In the genomic region with DNA sequence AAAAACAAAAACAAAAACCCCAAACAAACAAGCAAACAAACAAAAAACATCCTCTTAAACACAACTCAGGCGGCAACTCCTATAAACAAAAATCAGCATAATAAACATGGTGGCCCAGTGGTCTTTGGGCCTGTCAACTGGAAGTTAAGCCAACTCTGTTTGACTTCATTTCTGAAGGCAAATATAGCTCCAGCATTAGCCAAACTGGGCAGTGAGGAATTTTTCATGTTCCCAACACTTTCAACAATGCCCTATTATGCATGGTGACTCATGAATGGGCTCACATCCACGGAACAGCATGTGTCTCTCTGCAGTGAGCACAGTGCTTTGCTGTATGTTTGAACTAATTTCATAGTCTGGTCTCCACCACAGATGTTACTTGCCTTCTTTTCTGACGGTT, we compare ENCODE assay signal across 10 cellular contexts.
DNase-seq lines count a peak whose midpoint lies in the region; ATAC-seq and FAIRE-seq lines count a peak whose summit lies in the region.
"Had no signal": no experiment of that assay in that cellular context is flagged by ENCODE, and none has a peak within 500 bp of the region (broad histone marks: within the 10 kb centered on the region; RNA-seq: fewer than 3 reads in every experiment).

No MANE protein-coding gene starts in this region.

- no peaks in the 10 kb centered on the region for H3K27me3 ChIP-seq in GM23248 (replicated peaks; ENCODE audit: insufficient read depth)

- no peaks in the 10 kb centered on the region for H3K36me3 ChIP-seq in GM23248 (ENCODE audit: low read depth)

- no peak overlapping the region for H3K27ac Mint-ChIP-seq in activated CD4-positive, alpha-beta T cell treated with anti-CD3 and anti-CD28 coated beads, Interleukin-2, amount 10 ng/mL, durations not matched to agents 24 days and 14 days
- H3K27ac Mint-ChIP-seq: activated T-cell treated with anti-CD3 and anti-CD28 coated beads, Interleukin-2, amount 50 U/mL, for 24 hours had no signal

- peaks cover 50% of the 10 kb centered on the region for H3K4me1 ChIP-seq in GM23248 (ENCODE audit: insufficient read depth)

- 0 to 1% methylated on average over 3 of the region's 3 CpGs for WGBS in GM23248 (ENCODE audit: low coverage in 1 of 2, low lambda C conversion rate in 2 of 2, missing lambda C conversion rate in 2 of 2), 2 experiments

- no peaks in the 10 kb centered on the region for H3K9me2 ChIP-seq in GM23248 (ENCODE audit: insufficient read depth)

- FAIRE-seq in GM19239 (lab: Jason Lieb, UNC) = no peak

- no peak overlapping the region for H3K4me3 Mint-ChIP-seq in activated CD4-positive, alpha-beta T cell treated with anti-CD3 and anti-CD28 coated beads, Interleukin-2, amount 10 ng/mL, durations not matched to agents 24 days and 14 days
- H3K4me3 Mint-ChIP-seq: activated T-cell treated with anti-CD3 and anti-CD28 coated beads, Interleukin-2, amount 50 U/mL, for 24 hours had no signal

- no peaks in the 10 kb centered on the region for H3K9me3 ChIP-seq in GM23248 (ENCODE audit: low read depth)

- H3F3A ChIP-seq in GM23248 (ENCODE audit: insufficient read depth) = peaks cover 49% of the 10 kb centered on the region

- no peaks in the 10 kb centered on the region for H3K9me3 Mint-ChIP-seq in activated CD4-positive, alpha-beta T cell treated with anti-CD3 and anti-CD28 coated beads, Interleukin-2, amount 10 ng/mL, durations not matched to agents 24 days and 14 days
- H3K9me3 Mint-ChIP-seq: activated T-cell treated with anti-CD3 and anti-CD28 coated beads, Interleukin-2, amount 50 U/mL, for 24 hours had no signal

- intact Hi-C loops in activated CD4-positive, alpha-beta T cell treated with anti-CD3 and anti-CD28 coated beads, Interleukin-2, amount 10 ng/mL, durations not matched to agents 24 days and 14 days (cut with micrococcal nuclease) = no loop called here

- peak overlapping the region; percentile 74 for H3K9ac ChIP-seq in GM23248

- ATAC-seq in GM19023 (IDR thresholded peaks at IDR 0.05; ENCODE audit: unreplicated experiment) = no peak
- no peak for ATAC-seq in HG03175 (IDR thresholded peaks at IDR 0.05; ENCODE audit: unreplicated experiment)

- no peaks in the 10 kb centered on the region for H3K4me1 Mint-ChIP-seq in activated CD4-positive, alpha-beta T cell treated with anti-CD3 and anti-CD28 coated beads, Interleukin-2, amount 10 ng/mL, durations not matched to agents 24 days and 14 days

- peak overlapping the region; percentile 63 for H3K4me2 ChIP-seq in GM23248 (ENCODE audit: unreplicated experiment)

- in situ Hi-C loops in GM23248 (cut with MboI) = no loop called here

- H3K4me3 ChIP-seq in GM23248 = peak overlapping the region; percentile 21; the same call in 1 of the 2 replicates
- H3K4me3 ChIP-seq in skeletal muscle cell (ENCODE audit: low read depth, low read length) = no peak overlapping the region

- no peaks in the 10 kb centered on the region for H3K36me3 Mint-ChIP-seq in activated CD4-positive, alpha-beta T cell treated with anti-CD3 and anti-CD28 coated beads, Interleukin-2, amount 10 ng/mL, durations not matched to agents 24 days and 14 days (ENCODE audit: low read depth)

- no peaks in the 10 kb centered on the region for H3K27me3 Mint-ChIP-seq in activated CD4-positive, alpha-beta T cell treated with anti-CD3 and anti-CD28 coated beads, Interleukin-2, amount 10 ng/mL, durations not matched to agents 24 days and 14 days

- DNase-seq in GM23248 (peak; percentile 96), astrocyte of the hippocampus (ENCODE audit: low read depth, low spot score) (peak; percentile 97), hepatic stellate cell (ENCODE audit: low spot score) (peak; percentile 60), skeletal muscle cell (ENCODE audit: low read depth) (peak; percentile 97), GM19239 (ENCODE audit: insufficient read length, low spot score) (no peak)
- no peak for DNase-seq in activated CD4-positive, alpha-beta T cell treated with anti-CD3 and anti-CD28 coated beads, Interleukin-2, amount 10 ng/mL, durations not matched to agents 24 days and 14 days
- DNase-seq: activated T-cell treated with anti-CD3 and anti-CD28 coated beads, Interleukin-2, amount 50 U/mL, for 24 hours; NCI-H1048 had no signal

- peak overlapping the region; percentile 92 for H3K27ac ChIP-seq in GM23248

- H4K20me1 ChIP-seq in GM23248 (ENCODE audit: insufficient read depth) = no peaks in the 10 kb centered on the region

- no peaks in the 10 kb centered on the region for H3K79me2 ChIP-seq in GM23248 (ENCODE audit: insufficient read depth)

- no peak overlapping the region for H2AFZ ChIP-seq in GM23248

Comparison
In these comparisons a context has a peak if more than half of its experiments do, and no peak if none do; other contexts are left out.
1. DNase-seq: peak in GM23248 (single experiment), astrocyte of the hippocampus (single experiment), hepatic stellate cell (single experiment) and skeletal muscle cell (single experiment); none in activated CD4-positive, alpha-beta T cell treated with anti-CD3 and anti-CD28 coated beads, Interleukin-2, amount 10 ng/mL, durations not matched to agents 24 days and 14 days (single experiment) and GM19239 (single experiment).